In genomic region chr13:79403113-79403512, GRCh38 we compare ENCODE assay signal across 10 cellular contexts. TPM values are rescaled to one million over a fixed set of nuclear protein-coding genes. Genes with fewer than 3 reads are reported as not detected.
DNase-seq lines count a peak whose midpoint lies in the region; ATAC-seq and TF ChIP-seq lines count a peak whose summit lies in the region.
"Had no signal": no experiment of that assay in that cellular context is flagged by ENCODE, and none has a peak within 500 bp of the region (broad histone marks: within the 10 kb centered on the region; RNA-seq: fewer than 3 reads in every experiment).

No MANE protein-coding gene starts in this region.

- H3K4me1 ChIP-seq in NT2/D1 (ENCODE audit: insufficient read depth, insufficient read length) (no peaks in the 10 kb centered on the region), smooth muscle cell (ENCODE audit: low read depth) (peaks cover 68% of the 10 kb centered on the region)

- POLR2A ChIA-PET in activated CD8-positive, alpha-beta T cell treated with anti-CD3 and anti-CD28 coated beads for 36 hours (lab: Charles Lee): interaction anchor here (0.6 to 1.1 kb wide), 3 partner anchors 9 to 25 kb away, joined by 4 to 6 read pairs (median 6); no protein-coding TSS in a partner anchor
- POLR2A ChIA-PET in activated CD8-positive, alpha-beta T cell treated with anti-CD3 and anti-CD28 coated beads, Interleukin-2, amount 10 ng/mL, durations not matched to agents 7 days and 5 days (lab: Charles Lee): no interaction called here

- H3K36me3 ChIP-seq in NT2/D1 (ENCODE audit: insufficient read depth, insufficient read length, low read length) (peaks cover 17% of the 10 kb centered on the region), smooth muscle cell (ENCODE audit: low read depth) (peaks cover 10% of the 10 kb centered on the region)

- H2AFZ ChIP-seq in smooth muscle cell (ENCODE audit: low read depth): no peak overlapping the region

- CTCF ChIA-PET in activated CD8-positive, alpha-beta T cell treated with anti-CD3 and anti-CD28 coated beads for 36 hours (lab: Charles Lee): interaction anchor here (1.6 to 6.7 kb wide), 2 partner anchors 10 to 140 kb away, joined by 4 to 46 read pairs; no protein-coding TSS in a partner anchor
- CTCF ChIA-PET in activated CD8-positive, alpha-beta T cell treated with anti-CD3 and anti-CD28 coated beads, Interleukin-2, amount 10 ng/mL, durations not matched to agents 7 days and 5 days (lab: Charles Lee): interaction anchor here (0.8 to 2.0 kb wide), 5 partner anchors 10 to 138 kb away, joined by 3 to 12 read pairs (median 6); no protein-coding TSS in a partner anchor

- H3K27ac ChIP-seq in smooth muscle cell (ENCODE audit: low read depth): no peak overlapping the region

- H3K4me1 Mint-ChIP-seq in activated CD8-positive, alpha-beta T cell treated with anti-CD3 and anti-CD28 coated beads for 36 hours (ENCODE audit: low read depth): peaks cover 59% of the 10 kb centered on the region
- peaks cover 42% of the 10 kb centered on the region for H3K4me1 Mint-ChIP-seq in activated CD8-positive, alpha-beta T cell treated with anti-CD3 and anti-CD28 coated beads, Interleukin-2, amount 10 ng/mL, durations not matched to agents 7 days and 5 days (ENCODE audit: low read depth)

- no peaks in the 10 kb centered on the region for H3K27me3 Mint-ChIP-seq in activated CD8-positive, alpha-beta T cell treated with anti-CD3 and anti-CD28 coated beads for 36 hours
- H3K27me3 Mint-ChIP-seq in activated CD8-positive, alpha-beta T cell treated with anti-CD3 and anti-CD28 coated beads, Interleukin-2, amount 10 ng/mL, durations not matched to agents 7 days and 5 days (ENCODE audit: low read depth): no peaks in the 10 kb centered on the region

- peaks cover 52% of the 10 kb centered on the region for H3K36me3 Mint-ChIP-seq in activated CD8-positive, alpha-beta T cell treated with anti-CD3 and anti-CD28 coated beads for 36 hours (ENCODE audit: low read depth)
- H3K36me3 Mint-ChIP-seq in activated CD8-positive, alpha-beta T cell treated with anti-CD3 and anti-CD28 coated beads, Interleukin-2, amount 10 ng/mL, durations not matched to agents 7 days and 5 days (ENCODE audit: low read depth): peaks cover 44% of the 10 kb centered on the region

- H3K4me3 Mint-ChIP-seq in activated CD8-positive, alpha-beta T cell treated with anti-CD3 and anti-CD28 coated beads for 36 hours: no peak overlapping the region
- no peak overlapping the region for H3K4me3 Mint-ChIP-seq in activated CD8-positive, alpha-beta T cell treated with anti-CD3 and anti-CD28 coated beads, Interleukin-2, amount 10 ng/mL, durations not matched to agents 7 days and 5 days

- H3K4me2 ChIP-seq in smooth muscle cell: peak overlapping the region; percentile 99

- no peak for DNase-seq in activated CD8-positive, alpha-beta T cell treated with anti-CD3 and anti-CD28 coated beads for 36 hours
- no peak for DNase-seq in activated CD8-positive, alpha-beta T cell treated with anti-CD3 and anti-CD28 coated beads, Interleukin-2, amount 10 ng/mL, durations not matched to agents 7 days and 5 days
- DNase-seq in NT2/D1 (ENCODE audit: low read depth, low spot score): no peak
- DNase-seq in epithelial cell of esophagus (ENCODE audit: low read depth): no peak
- no peak for DNase-seq in smooth muscle cell (lab: John Stamatoyannopoulos, UW; ENCODE audit: unreplicated experiment)
- no peak for DNase-seq in NCI-H510A treated with DMSO at 0.1 percent for 48 hours (lab: John Stamatoyannopoulos, UW)
- no peak for DNase-seq in NCI-H526 treated with DMSO at 0.1 percent for 48 hours (lab: John Stamatoyannopoulos, UW)
- DNase-seq in H4 (ENCODE audit: low spot score): no peak
- DNase-seq: mesenchymal stem cell, NCI-H2171 had no signal

- no peaks in the 10 kb centered on the region for H3K9me3 Mint-ChIP-seq in activated CD8-positive, alpha-beta T cell treated with anti-CD3 and anti-CD28 coated beads for 36 hours
- H3K9me3 Mint-ChIP-seq in activated CD8-positive, alpha-beta T cell treated with anti-CD3 and anti-CD28 coated beads, Interleukin-2, amount 10 ng/mL, durations not matched to agents 7 days and 5 days (ENCODE audit: insufficient read depth): no peaks in the 10 kb centered on the region

- H3K9me3 ChIP-seq in NT2/D1 (ENCODE audit: insufficient read depth, low read length) (no peaks in the 10 kb centered on the region), smooth muscle cell (replicated peaks; ENCODE audit: low read depth) (no peaks in the 10 kb centered on the region)

- intact Hi-C loops in activated CD8-positive, alpha-beta T cell treated with anti-CD3 and anti-CD28 coated beads for 36 hours (cut with micrococcal nuclease): loop anchor here (10.0 kb wide), 1 partner anchor 208 kb away; no protein-coding TSS in a partner anchor

- peaks cover 92% of the 10 kb centered on the region for H3K79me2 ChIP-seq in smooth muscle cell (ENCODE audit: low read depth)

- no peak for TF ChIP-seq CTCF in activated CD8-positive, alpha-beta T cell treated with anti-CD3 and anti-CD28 coated beads for 36 hours (IDR thresholded peaks at IDR 0.05)
- TF ChIP-seq CTCF in epithelial cell of esophagus (IDR thresholded peaks at IDR 0.05; ENCODE audit: insufficient read depth, low read depth, low read length, missing control alignments): no peak
- no peak for TF ChIP-seq CTCF in smooth muscle cell (IDR thresholded peaks at IDR 0.05; ENCODE audit: borderline replicate concordance, insufficient read depth, poor library complexity, severe bottlenecking)

- H3K9ac ChIP-seq in NT2/D1 (ENCODE audit: insufficient read length, low read depth) (no peak overlapping the region), smooth muscle cell (ENCODE audit: low read depth) (no peak overlapping the region)

- H3K27ac Mint-ChIP-seq in activated CD8-positive, alpha-beta T cell treated with anti-CD3 and anti-CD28 coated beads for 36 hours: peak overlapping the region; percentile 91
- H3K27ac Mint-ChIP-seq in activated CD8-positive, alpha-beta T cell treated with anti-CD3 and anti-CD28 coated beads, Interleukin-2, amount 10 ng/mL, durations not matched to agents 7 days and 5 days: no peak overlapping the region

- peaks cover 14% of the 10 kb centered on the region for H3F3A ChIP-seq in smooth muscle cell (ENCODE audit: low read depth)

- H4K20me1 ChIP-seq in smooth muscle cell (ENCODE audit: low read depth): peaks cover 68% of the 10 kb centered on the region

- H3K27me3 ChIP-seq in NT2/D1 (ENCODE audit: insufficient read depth, insufficient read length) (no peaks in the 10 kb centered on the region), smooth muscle cell (ENCODE audit: low read depth) (no peaks in the 10 kb centered on the region)

- no peak for ATAC-seq in activated CD8-positive, alpha-beta T cell treated with anti-CD3 and anti-CD28 coated beads for 36 hours
- no peak for ATAC-seq in activated CD8-positive, alpha-beta T cell treated with anti-CD3 and anti-CD28 coated beads, Interleukin-2, amount 10 ng/mL, durations not matched to agents 7 days and 5 days

- peak overlapping the region; percentile 3 for H3K4me3 ChIP-seq in NT2/D1 (ENCODE audit: insufficient read length, low read depth)
- peak overlapping the region; percentile 93 for H3K4me3 ChIP-seq in epithelial cell of esophagus (ENCODE audit: low read length)
- peak overlapping the region; percentile 100 for H3K4me3 ChIP-seq in smooth muscle cell

- 62% methylated on average over 4 of the region's 4 CpGs for WGBS in smooth muscle cell (ENCODE audit: low lambda C conversion rate)

RNA-seq across cellular contexts. Expression of gene RBM26, which starts 2.9 kb away (rescaled TPM):
- total RNA-seq in activated CD8-positive, alpha-beta T cell treated with anti-CD3 and anti-CD28 coated beads for 36 hours: 10 to 100 TPM; 57.6 to 61.1 TPM
- 10 to 100 TPM; 50.6 to 52.0 TPM for total RNA-seq in activated CD8-positive, alpha-beta T cell treated with anti-CD3 and anti-CD28 coated beads, Interleukin-2, amount 10 ng/mL, durations not matched to agents 7 days and 5 days
- total RNA-seq in smooth muscle cell: 45.5 and 49.4 TPM in 2 replicates
- polyA plus RNA-seq in smooth muscle cell: 11.8 and 14.6 TPM in 2 replicates
- total RNA-seq in H4 (2014; rRNA removed; shearing (Covaris generic)): 13.0 and 15.9 TPM in 2 replicates

Comparison
In these comparisons a context has a peak if more than half of its experiments do, and no peak if none do; other contexts are left out.
1. H3K4me3 ChIP-seq: peak in every context shown above with its lines; median percentile 100 in smooth muscle cell; 93 in epithelial cell of esophagus; 3 in NT2/D1.